Comparison of ENCODE assay signal across 9 cellular contexts in genomic region chr2:26849056-26850001, GRCh38. TPM values are rescaled to one million over a fixed set of nuclear protein-coding genes. Genes with fewer than 3 reads are reported as not detected.
DNase-seq lines count a peak whose midpoint lies in the region; ATAC-seq, FAIRE-seq and TF ChIP-seq lines count a peak whose summit lies in the region.
"Had no signal": no experiment of that assay in that cellular context is flagged by ENCODE, and none has a peak within 500 bp of the region (broad histone marks: within the 10 kb centered on the region; RNA-seq: fewer than 3 reads in every experiment).

No MANE protein-coding gene starts in this region.

- ATAC-seq in Panc1 (no peak), HG03097 (IDR thresholded peaks at IDR 0.05; ENCODE audit: low FRiP score, unreplicated experiment) (no peak)

- intact Hi-C loops in Panc1 (cut with micrococcal nuclease; ENCODE audit: unreplicated experiment), result loop anchor here (5.0 kb wide), 2 partner anchors 73 to 168 kb away; no protein-coding TSS in a partner anchor
- intact Hi-C loops in spleen (cut with DNase I; ENCODE audit: low total_unique reads), result no loop called here

- H4K20me1 ChIP-seq in H1 (replicated peaks in 1 of 2; ENCODE audit: control insufficient read depth in 1 of 2, insufficient read depth in 2 of 2, low read length in 2 of 2), result peaks cover 11 to 20% of the 10 kb centered on the region in 2 experiments

- H3K27me3 ChIP-seq in Panc1 (ENCODE audit: control insufficient read depth, insufficient read depth, low read length), result peaks cover 36% of the 10 kb centered on the region
- peaks cover 30 to 78% (median 60%) of the 10 kb centered on the region in 4 experiments for H3K27me3 ChIP-seq in H1 (replicated peaks in 1 of 4; ENCODE audit: control insufficient read depth in 3 of 4, extremely low read depth in 1 of 4, insufficient read depth in 3 of 4, low read length in 3 of 4)
- peaks cover 17 to 90% (median 65%) of the 10 kb centered on the region in 7 donors for H3K27me3 ChIP-seq in spleen (replicated peaks in 1 of 7)

- no peak overlapping the region for H2BK20ac ChIP-seq in H1 (ENCODE audit: low read length)

- no peak overlapping the region for H2AK5ac ChIP-seq in H1 (ENCODE audit: low read depth, low read length)

- no peaks in the 10 kb centered on the region for H3K36me3 Mint-ChIP-seq in T-helper 1 cell treated with Interleukin-12 subunit alpha and Interleukin-12 subunit beta and Interleukin-4 antibody, amounts not matched to agents 30 μg/mL and 1 μg/mL, for 36 hours (ENCODE audit: low read depth)

- H4K8ac ChIP-seq in H1 (ENCODE audit: extremely low read depth, insufficient read depth, low read length), result peak overlapping the region; percentile 3

- no peak overlapping the region for H3K23ac ChIP-seq in H1 (ENCODE audit: insufficient read length)

- H3K4me1 Mint-ChIP-seq in T-helper 1 cell treated with Interleukin-12 subunit alpha and Interleukin-12 subunit beta and Interleukin-4 antibody, amounts not matched to agents 30 μg/mL and 1 μg/mL, for 36 hours (ENCODE audit: low read depth), result no peaks in the 10 kb centered on the region

- H3K27me3 Mint-ChIP-seq in T-helper 1 cell treated with Interleukin-12 subunit alpha and Interleukin-12 subunit beta and Interleukin-4 antibody, amounts not matched to agents 30 μg/mL and 1 μg/mL, for 36 hours (ENCODE audit: low read depth), result peaks cover 65% of the 10 kb centered on the region

- no peak overlapping the region for H2BK120ac ChIP-seq in H1 (replicated peaks; ENCODE audit: low read depth, low read length)

- H3K14ac ChIP-seq in H1 (ENCODE audit: insufficient read length), result no peak overlapping the region

- no peak overlapping the region for H3K4ac ChIP-seq in H1 (replicated peaks; ENCODE audit: insufficient read length, low read depth, low read length)

- H3K23me2 ChIP-seq in H1 (ENCODE audit: low read depth, low read length), result peaks cover 16% of the 10 kb centered on the region; the same call in 1 of the 2 replicates

- POLR2A ChIA-PET in Panc1 (lab: Charles Lee) (interaction anchor here (0.6 kb wide), 1 partner anchor 475 kb away, joined by 8 read pairs; no protein-coding TSS in a partner anchor), H1 (lab: Charles Lee; ENCODE audit: partially characterized antibody) (interaction anchor here (0.6 to 2.6 kb wide), 8 partner anchors 11 to 201 kb away, joined by 3 to 10 read pairs (median 4); partner anchors contain the start of gene MAPRE3)

- peak overlapping the region; percentile 86 to 92 for H3K4me2 ChIP-seq in H1 (ENCODE audit: insufficient read depth in 1 of 2, low read depth in 2 of 2, low read length in 2 of 2)

- H3K27ac Mint-ChIP-seq in T-helper 1 cell treated with Interleukin-12 subunit alpha and Interleukin-12 subunit beta and Interleukin-4 antibody, amounts not matched to agents 30 μg/mL and 1 μg/mL, for 36 hours, result no peak overlapping the region

- no peak overlapping the region for H3K56ac ChIP-seq in H1 (replicated peaks; ENCODE audit: insufficient read length, low read depth, low read length)

- no peaks in the 10 kb centered on the region for H3K79me1 ChIP-seq in H1 (ENCODE audit: low read depth, low read length)

- no peak overlapping the region for H2BK5ac ChIP-seq in H1 (ENCODE audit: low read depth, low read length)

- no peaks in the 10 kb centered on the region for H3K9me3 Mint-ChIP-seq in T-helper 1 cell treated with Interleukin-12 subunit alpha and Interleukin-12 subunit beta and Interleukin-4 antibody, amounts not matched to agents 30 μg/mL and 1 μg/mL, for 36 hours

- TF ChIP-seq RAD21 in H1 (IDR thresholded peaks at IDR 0.05 in 1 of 2, conservative IDR thresholded peaks at IDR 0.05 in 1 of 2; ENCODE audit: low read depth in 2 of 2, low read length in 2 of 2), result no peak

- no peak overlapping the region for H3K18ac ChIP-seq in H1 (ENCODE audit: extremely low read depth, low read length)

- H2AFZ ChIP-seq in H1 (ENCODE audit: low read length), result no peak overlapping the region

- no peak overlapping the region for H4K91ac ChIP-seq in H1 (replicated peaks; ENCODE audit: insufficient read length, low read length)

- no peak overlapping the region for H3K27ac ChIP-seq in Panc1 (ENCODE audit: low read length)
- H3K27ac ChIP-seq in H1 (ENCODE audit: low read depth, low read length), result no peak overlapping the region
- H3K27ac ChIP-seq in spleen, result no peak overlapping the region
- H3K27ac ChIP-seq: neutrophil had no signal

- CTCF ChIA-PET in Panc1 (lab: Charles Lee), result interaction anchor here (0.6 to 1.9 kb wide), 4 partner anchors 18 to 93 kb away, joined by 3 to 6 read pairs (median 4); no protein-coding TSS in a partner anchor
- CTCF ChIA-PET in H1 (lab: Charles Lee; ENCODE audit: partially characterized antibody), result interaction anchor here (0.8 to 14.4 kb wide), 14 partner anchors 10 to 168 kb away, joined by 3 to 235 read pairs (median 4); no protein-coding TSS in a partner anchor

- DNase-seq in T-helper 1 cell (no peak), Panc1 (ENCODE audit: low read depth, low spot score) (no peak), H1 (ENCODE audit: low read depth in 1 of 2, low spot score in 2 of 2) (no peak), spleen (no peak), foreskin melanocyte (no peak), GM03348 (ENCODE audit: low spot score) (no peak)

- H3K36me3 ChIP-seq in Panc1 (ENCODE audit: control insufficient read depth, insufficient read depth, low read length), result no peaks in the 10 kb centered on the region
- no peaks in the 10 kb centered on the region for H3K36me3 ChIP-seq in H1 (ENCODE audit: control insufficient read depth in 2 of 4, insufficient read depth in 4 of 4, low read length in 3 of 4)
- H3K36me3 ChIP-seq in spleen, result no peaks in the 10 kb centered on the region
- H3K36me3 ChIP-seq: neutrophil had no signal

- in situ Hi-C loops in Panc1 (cut with HindIII; ENCODE audit: low pct_unique_long_range_greater_than_20kb, low sequenced_read_pairs), result no loop called here

- WGBS in H1 (ENCODE audit: extremely low coverage in 1 of 2, insufficient coverage in 1 of 2, insufficient read length in 1 of 2, insufficient replicate concordance in 2 of 2, low coverage in 1 of 2, low lambda C conversion rate in 2 of 2, missing lambda C conversion rate in 1 of 2), 2 experiments, result 5% methylated on average over 40 of the region's 76 CpGs; no CpG with 5 or more reads in 1 of the 2 experiments
- WGBS in spleen, 5 donors, result 2 to 3% (median 2%) methylated on average over 31 to 76 of the region's 76 CpGs

- H3K4me1 ChIP-seq in Panc1 (ENCODE audit: control insufficient read depth, insufficient read depth, low read length), result peaks cover 4% of the 10 kb centered on the region; the same call in 1 of the 2 replicates
- peaks cover 0 to 22% (median 8%) of the 10 kb centered on the region in 4 experiments; a peak in 4 of 7 replicates for H3K4me1 ChIP-seq in H1 (replicated peaks in 1 of 4; ENCODE audit: control insufficient read depth in 3 of 4, insufficient read depth in 4 of 4, low read length in 3 of 4)
- H3K4me1 ChIP-seq in spleen, result peaks cover 35 to 47% (median 39%) of the 10 kb centered on the region in 6 donors

- no peak for FAIRE-seq in H1 (lab: Jason Lieb, UNC)

- TF ChIP-seq POLR2A in H1 (IDR thresholded peaks at IDR 0.05; ENCODE audit: control extremely low read depth in 1 of 2, low read depth in 2 of 2, low read length in 2 of 2), result no peak
- TF ChIP-seq POLR2A in spleen (IDR thresholded peaks at IDR 0.05), result no peak

- no peak for TF ChIP-seq EP300 in H1 (IDR thresholded peaks at IDR 0.05; ENCODE audit: borderline replicate concordance in 1 of 2, low read depth in 2 of 2, low read length in 2 of 2)

- H3K4me3 ChIP-seq in Panc1 (ENCODE audit: low read depth in 2 of 2, low read length in 2 of 2), result peak overlapping the region; percentile 29 to 36; a peak in 2 of 4 replicates
- H3K4me3 ChIP-seq in H1 (ENCODE audit: extremely low read depth in 1 of 4, insufficient read depth in 2 of 4, low read depth in 3 of 4, low read length in 4 of 4), result peak overlapping the region; percentile 71 to 91 (median 76)
- H3K4me3 ChIP-seq in spleen, result peak overlapping the region in 7 of 8 donors; percentile 2 to 70 (median 39)

- H3K4me3 Mint-ChIP-seq in T-helper 1 cell treated with Interleukin-12 subunit alpha and Interleukin-12 subunit beta and Interleukin-4 antibody, amounts not matched to agents 30 μg/mL and 1 μg/mL, for 36 hours, result peak overlapping the region; percentile 44

- no TSS peak for BruUV-seq in Panc1 (replicated peaks; lab: Mats Ljungman, UMichigan)

- H3K9me3 ChIP-seq in Panc1 (ENCODE audit: control insufficient read depth, insufficient read depth, low read depth, low read length) (no peaks in the 10 kb centered on the region), H1 (ENCODE audit: insufficient read depth in 2 of 2, low read depth in 1 of 2, low read length in 1 of 2) (no peaks in the 10 kb centered on the region), spleen (no peaks in the 10 kb centered on the region)
- H3K9me3 ChIP-seq: neutrophil had no signal

- H2BK15ac ChIP-seq in H1 (ENCODE audit: low read length), result no peak overlapping the region

- TF ChIP-seq CTCF in Panc1 (IDR thresholded peaks at IDR 0.05) (no peak), H1 (IDR thresholded peaks at IDR 0.05; ENCODE audit: control extremely low read depth in 1 of 3, insufficient read depth in 1 of 3, low read depth in 1 of 3, low read length in 3 of 3) (no peak), spleen (IDR thresholded peaks at IDR 0.05 in 8 of 11, conservative IDR thresholded peaks at IDR 0.05 in 3 of 11) (no peak)

- H2BK12ac ChIP-seq in H1 (ENCODE audit: low read depth, low read length), result no peak overlapping the region

- H3K79me2 ChIP-seq in H1 (ENCODE audit: control insufficient read depth in 1 of 2, insufficient read depth in 2 of 2, low read length in 2 of 2), result no peaks in the 10 kb centered on the region

- H4K5ac ChIP-seq in H1 (ENCODE audit: insufficient read length, low read depth, low read length), result no peak overlapping the region

- no peak overlapping the region; a peak in 1 of 7 replicates for H3K9ac ChIP-seq in H1 (replicated peaks in 1 of 4; ENCODE audit: extremely low read depth in 1 of 4, low read depth in 3 of 4, low read length in 3 of 4)

TF ChIP-seq in H1, 55 proteins besides CTCF, POLR2A, EP300 and RAD21 (continues in another document):
- peak; percentile 16; the same call in 1 of the 2 replicates for TF ChIP-seq KDM1A (IDR thresholded peaks at IDR 0.05; ENCODE audit: borderline replicate concordance, low read length)
- no peak for TF ChIP-seq MAFK (IDR thresholded peaks at IDR 0.05; ENCODE audit: low read depth, low read length)

RNA-seq across cellular contexts. Expression of gene DPYSL5, which starts 1.4 kb away (rescaled TPM):
- total RNA-seq in Panc1 (2021; ENCODE audit: unreplicated experiment) (0.31 TPM), spleen (under 1 TPM in 1 of 7 donors, not detected in 6; 0.07 TPM)
- 0.36 TPM for polyA plus RNA-seq in Panc1 (2012; ENCODE audit: insufficient read length)
- total RNA-seq in H1 (2021; fragmentation: NEBNext Ultra II Directional; extraction: Animal tissue kit (Norgen Biotek cat#: 25700)), result 16.3 and 16.4 TPM in 2 replicates
- polyA plus RNA-seq in H1 (2011; rRNA removed) (11.9 and 14.1 TPM in 2 replicates), spleen (under 1 TPM in 2 of 3 donors, not detected in 1; 0.02 TPM)
- 12.9 TPM for polyA plus RNA-seq in H1 (2011; cell fraction: cytosol; rRNA removed)
- 13.3 TPM for polyA plus RNA-seq in H1 (2011; cell fraction: nucleus; rRNA removed)
- 16.3 to 19.4 TPM (median 17.9 TPM) in 4 replicates for polyA plus RNA-seq in H1 (2012, experiment 1 of 2)
- 14.1 TPM for polyA plus RNA-seq in H1 (2012, experiment 2 of 2)
- polyA plus RNA-seq in H1 (2013, experiment 1 of 2), result 2.7 TPM
- polyA plus RNA-seq in H1 (2013, experiment 2 of 2), result 2.9 TPM
- 32.4 and 35.8 TPM in 2 replicates for polyA minus RNA-seq in H1 (2011; rRNA and poly(A)+ RNA removed)
- 7.0 TPM for polyA minus RNA-seq in H1 (2011; cell fraction: cytosol; rRNA and poly(A)+ RNA removed)
- polyA minus RNA-seq in H1 (2011; cell fraction: nucleus; rRNA and poly(A)+ RNA removed), result 9.8 TPM

Comparison
In these comparisons a context has a peak if more than half of its experiments do, and no peak if none do; other contexts are left out.
1. RNA of gene DPYSL5, which starts 1.4 kb away (total RNA-seq): 16.3 to 16.4 TPM in H1; 0.31 TPM in Panc1 (single experiment) and 0.07 TPM in spleen; every median in the first group is over 10 times any median in the second.
2. Peak in every context shown above with its lines, with median percentiles within 50 percentile points of each other: H3K4me3 ChIP-seq.